8 cellular contexts compared by ENCODE assay signal in the genomic region with DNA sequence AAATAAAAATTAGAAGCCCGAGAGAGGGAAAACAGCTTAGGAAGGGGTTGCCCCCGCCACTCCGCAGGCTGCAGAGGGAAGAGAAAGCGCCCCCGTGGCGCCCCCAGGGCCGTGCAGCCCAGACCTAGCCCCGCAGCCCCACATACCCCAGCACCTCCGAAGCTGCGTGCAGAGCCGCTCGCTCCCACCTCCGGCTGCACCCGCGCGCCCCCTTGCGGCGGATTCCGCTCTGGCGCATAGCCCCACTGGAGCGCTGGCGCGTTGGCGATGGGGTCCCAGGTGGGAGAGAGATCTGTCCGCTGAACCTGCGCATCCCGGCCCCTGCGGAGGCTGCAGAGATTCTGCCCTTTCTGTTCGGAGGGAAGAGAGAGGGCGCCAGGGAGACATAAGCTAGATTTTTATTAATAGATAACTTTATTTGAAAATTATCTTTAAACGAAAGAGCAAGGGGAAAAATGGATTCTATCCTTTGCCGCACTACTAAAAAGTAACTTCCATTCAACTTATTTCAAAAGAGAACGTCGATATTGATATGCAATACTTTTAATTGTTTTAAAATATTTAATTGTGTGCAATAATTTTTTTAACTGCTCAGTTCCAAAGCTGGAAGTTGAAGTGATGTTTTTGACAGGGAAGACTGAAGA. TPM values are rescaled to one million over a fixed set of nuclear protein-coding genes. Genes with fewer than 3 reads are reported as not detected.
DNase-seq lines count a peak whose midpoint lies in the region; ATAC-seq and TF ChIP-seq lines count a peak whose summit lies in the region.

No MANE protein-coding gene starts in this region.

- peak overlapping the region; percentile 64 for H3K4me3 Mint-ChIP-seq in activated B cell treated with CpG ODN at 0.5 μM for 24 hours

- H3K9ac ChIP-seq in mammary epithelial cell (ENCODE audit: insufficient read depth, low read length) = peak overlapping the region; percentile 2

- H3K9me3 Mint-ChIP-seq in activated B cell treated with CpG ODN at 0.5 μM for 24 hours = no peaks in the 10 kb centered on the region

- no TSS peak for BruUV-seq in mammary epithelial cell (replicated peaks; lab: Mats Ljungman, UMichigan)

- H3K27me3 ChIP-seq in mammary epithelial cell (ENCODE audit: insufficient read depth, low read length) = no peaks in the 10 kb centered on the region

- H2AFZ ChIP-seq in mammary epithelial cell (ENCODE audit: low read depth, low read length) = peak overlapping the region; percentile 55

- no peaks in the 10 kb centered on the region for H3K79me2 ChIP-seq in mammary epithelial cell (ENCODE audit: insufficient read depth, low read length)

- POLR2A ChIA-PET in activated B cell treated with CpG ODN at 0.5 μM for 24 hours (lab: Charles Lee) = interaction anchor here (0.7 to 1.7 kb wide), 2 partner anchors 12 to 95 kb away, joined by 5 to 9 read pairs; a partner anchor contains a TSS

- in situ Hi-C loops in mammary epithelial cell (cut with MboI; ENCODE audit: low sequenced_read_pairs in 2 of 2) = no loop called here

- no peaks in the 10 kb centered on the region for H3K36me3 ChIP-seq in mammary epithelial cell (ENCODE audit: insufficient read depth, low read length)

- intact Hi-C loops in activated B cell treated with CpG ODN at 0.5 μM for 24 hours (cut with micrococcal nuclease) = loop anchor here (1.0 to 5.0 kb wide), 4 partner anchors 11 to 1283 kb away; no protein-coding TSS in a partner anchor
- intact Hi-C loops in mammary epithelial cell (cut with micrococcal nuclease) = loop anchor here (1.0 to 5.0 kb wide), 3 partner anchors 77 to 313 kb away; no protein-coding TSS in a partner anchor
- intact Hi-C loops in left colon (cut with DNase I, micrococcal nuclease) = no loop called here

- H3K4me2 ChIP-seq in mammary epithelial cell (ENCODE audit: insufficient read depth, low read depth, low read length) = peak overlapping the region; percentile 93

- H4K20me1 ChIP-seq in mammary epithelial cell (ENCODE audit: insufficient read depth, low read length) = no peaks in the 10 kb centered on the region

- WGBS in mammary epithelial cell (ENCODE audit: low coverage, missing lambda C conversion rate) = 2% methylated on average over 17 of the region's 34 CpGs

- CTCF ChIA-PET in activated B cell treated with CpG ODN at 0.5 μM for 24 hours (lab: Charles Lee) = interaction anchor here (0.6 to 2.5 kb wide), 13 partner anchors 10 to 1284 kb away, joined by 3 to 21 read pairs (median 4); a partner anchor contains a TSS
- CTCF ChIA-PET in mammary epithelial cell (lab: Charles Lee; ENCODE audit: low non-redundant PET) = interaction anchor here (0.8 kb wide), 1 partner anchor 1118 kb away, joined by 7 read pairs; no protein-coding TSS in a partner anchor

- ATAC-seq in HG02610 (IDR thresholded peaks at IDR 0.05; ENCODE audit: unreplicated experiment) = peak; percentile 99
- peak; percentile 100 for ATAC-seq in activated B cell treated with CpG ODN at 0.5 μM for 24 hours (ENCODE audit: low read depth)
- ATAC-seq in left colon = peak; percentile 95

- TF ChIP-seq CTCF in activated B cell treated with CpG ODN at 0.5 μM for 24 hours (IDR thresholded peaks at IDR 0.05) = peak; percentile 96
- TF ChIP-seq CTCF in mammary epithelial cell (conservative IDR thresholded peaks at IDR 0.05 in 1 of 2, IDR thresholded peaks at IDR 0.05 in 1 of 2; ENCODE audit: extremely low read depth in 1 of 2, insufficient read depth in 1 of 2, low read depth in 1 of 2, low read length in 2 of 2) = peak; percentile 92 to 99

- DNase-seq in NCI-H1417 (lab: John Stamatoyannopoulos, UW) (peak; percentile 70 to 77 (median 77)), NCI-H1417 treated with DMSO at 0.1 percent for 48 hours (lab: John Stamatoyannopoulos, UW) (no peak), NCI-H1092 treated with DMSO at 0.1 percent for 48 hours (lab: John Stamatoyannopoulos, UW) (peak; percentile 66), activated B cell treated with CpG ODN at 0.5 μM for 24 hours (peak; percentile 84), mammary epithelial cell (peak; percentile 40), left colon (peak; percentile 50 to 87)
- DNase-seq in stimulated activated CD4-positive, alpha-beta T cell treated with anti-CD3 and anti-CD28 coated beads, Interleukin-2, amount 100 ng/mL, for 48 hours = peak; percentile 92 to 96

- H3K36me3 Mint-ChIP-seq in activated B cell treated with CpG ODN at 0.5 μM for 24 hours (ENCODE audit: low read depth) = no peaks in the 10 kb centered on the region

- peaks cover 22% of the 10 kb centered on the region for H3K27me3 Mint-ChIP-seq in activated B cell treated with CpG ODN at 0.5 μM for 24 hours

- H3K27ac Mint-ChIP-seq in activated B cell treated with CpG ODN at 0.5 μM for 24 hours = no peak overlapping the region

- H3K9me3 ChIP-seq in mammary epithelial cell (replicated peaks; ENCODE audit: insufficient read depth, low read length) = no peaks in the 10 kb centered on the region

- dilution Hi-C loops in mammary epithelial cell (cut with HindIII; ENCODE audit: low sequenced_read_pairs) = no loop called here

- no peak overlapping the region for H3K27ac ChIP-seq in mammary epithelial cell (ENCODE audit: insufficient read depth, low read depth, low read length)

- peaks cover 23% of the 10 kb centered on the region for H3K4me1 ChIP-seq in mammary epithelial cell (ENCODE audit: insufficient read depth, low read length)

- peak overlapping the region; percentile 24 to 32 (median 26) for H3K4me3 ChIP-seq in mammary epithelial cell (replicated peaks in 1 of 3; ENCODE audit: insufficient read depth in 1 of 3, low read depth in 2 of 3, low read length in 3 of 3)

- peaks cover 2% of the 10 kb centered on the region for H3K4me1 Mint-ChIP-seq in activated B cell treated with CpG ODN at 0.5 μM for 24 hours

RNA-seq across cellular contexts. Expression of a gene that starts 11.7 kb away (rescaled TPM):
- total RNA-seq in activated B cell treated with CpG ODN at 0.5 μM for 24 hours (20.6 and 23.6 TPM in 2 replicates), mammary epithelial cell (10 to 100 TPM; 24.0 to 45.8 TPM), left colon (10 to 100 TPM; 18.1 to 30.4 TPM)
- polyA plus RNA-seq in mammary epithelial cell = 16.9 TPM
- 12.3 TPM for polyA minus RNA-seq in mammary epithelial cell

RNA-seq across cellular contexts. Expression of a gene that starts 31.9 kb away (rescaled TPM):
- total RNA-seq in activated B cell treated with CpG ODN at 0.5 μM for 24 hours = not detected in 2 replicates
- total RNA-seq in mammary epithelial cell = not detected
- not detected for polyA plus RNA-seq in mammary epithelial cell
- not detected for polyA minus RNA-seq in mammary epithelial cell
- total RNA-seq in left colon = not detected

RNA-seq across cellular contexts. Expression of a gene that starts 46.8 kb away (rescaled TPM):
- total RNA-seq in activated B cell treated with CpG ODN at 0.5 μM for 24 hours = 46.2 and 49.8 TPM in 2 replicates
- 10 to 100 TPM; 31.9 to 44.8 TPM for total RNA-seq in mammary epithelial cell
- polyA plus RNA-seq in mammary epithelial cell = 15.7 TPM
- polyA minus RNA-seq in mammary epithelial cell = 26.4 TPM
- 10 to 100 TPM; 37.7 to 52.0 TPM for total RNA-seq in left colon

Comparison
In these comparisons a context has a peak if more than half of its experiments do, and no peak if none do; other contexts are left out.
1. intact Hi-C loops: an anchor here in activated B cell treated with CpG ODN at 0.5 μM for 24 hours (1.0 to 5.0 kb wide) and mammary epithelial cell (1.0 to 5.0 kb wide); none called in left colon.